4 cellular contexts compared by ENCODE assay signal in the genomic region with DNA sequence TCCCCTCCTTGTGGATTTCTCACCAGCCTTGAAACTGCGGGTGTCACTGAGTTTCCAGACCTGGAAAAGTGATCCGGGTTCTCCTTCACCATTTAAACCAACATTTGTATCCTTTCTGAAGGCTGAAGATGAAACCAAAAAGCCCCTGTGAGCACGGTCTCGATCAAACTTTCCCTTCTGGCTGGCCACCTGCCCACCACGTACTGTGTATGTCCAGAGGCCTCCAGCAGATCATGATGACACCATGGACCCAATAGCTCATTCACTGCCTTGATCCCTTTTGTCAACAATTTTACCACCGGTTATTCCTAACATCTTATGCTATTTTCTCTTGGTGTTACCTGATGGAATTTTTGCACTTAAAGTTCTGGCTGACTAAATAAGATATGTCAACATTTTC. TPM values are rescaled to one million over a fixed set of nuclear protein-coding genes. Genes with fewer than 3 reads are reported as not detected.
"Had no signal": no experiment of that assay in that cellular context is flagged by ENCODE, and none has a peak within 500 bp of the region (broad histone marks: within the 10 kb centered on the region; RNA-seq: fewer than 3 reads in every experiment).

No MANE protein-coding gene starts in this region.

- ATAC-seq: GM23338 had no signal

- H3K4me3 ChIP-seq: GM23338 had no signal

- DNase-seq: H9, HCEC 1CT had no signal

RNA-seq across cellular contexts. Expression of a gene that starts 37.5 kb away (rescaled TPM):
- total RNA-seq: GM23338, H1, H9 had no signal

RNA-seq across cellular contexts. Expression of a gene that starts 46.0 kb away (rescaled TPM):
- total RNA-seq: GM23338, H1, H9 had no signal

RNA-seq across cellular contexts. Expression of a gene that starts 56.4 kb away (rescaled TPM):
- total RNA-seq: GM23338, H1, H9 had no signal
